ENCODE assay signal across 17 cellular contexts in the genomic region with DNA sequence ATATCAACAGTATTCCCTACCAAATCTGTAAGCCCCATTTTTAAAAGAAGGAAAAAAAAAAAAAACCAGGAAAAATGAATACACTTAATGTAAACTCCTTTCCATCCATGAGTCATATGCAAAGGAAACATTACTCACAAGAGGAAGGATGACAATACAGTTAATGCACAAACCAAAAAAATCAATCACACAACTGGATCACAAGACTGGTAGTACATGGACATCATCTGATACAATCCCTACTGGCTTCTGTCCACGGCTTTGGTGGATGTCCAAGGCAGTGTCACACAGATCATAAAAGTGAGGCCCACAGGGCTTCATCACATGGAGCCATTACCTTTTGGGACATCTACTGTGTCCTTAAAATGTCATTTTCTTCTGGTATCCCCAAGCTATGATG. TPM values are rescaled to one million over a fixed set of nuclear protein-coding genes. Genes with fewer than 3 reads are reported as not detected.
DNase-seq lines count a peak whose midpoint lies in the region; ATAC-seq, FAIRE-seq and TF ChIP-seq lines count a peak whose summit lies in the region.
"Had no signal": no experiment of that assay in that cellular context is flagged by ENCODE, and none has a peak within 500 bp of the region (broad histone marks: within the 10 kb centered on the region; RNA-seq: fewer than 3 reads in every experiment).

No MANE protein-coding gene starts in this region.

- peaks cover 0 to 6% (median 0%) of the 10 kb centered on the region in 8 donors for H3K9me3 Mint-ChIP-seq in CD4-positive, alpha-beta memory T cell
- H3K9me3 Mint-ChIP-seq: activated T-helper 2 cell treated with anti-CD3 and anti-CD28 coated beads, Interferon-gamma antibody, Interleukin-2, Interleukin-4, amounts not matched to agents 10 μg/mL and 5 μg/mL and 100 μg/mL, durations not matched to agents 14 hours and 24 hours and 36 hours had no signal

- H3K4me1 ChIP-seq in A549, result peaks cover 27% of the 10 kb centered on the region
- peaks cover 8% of the 10 kb centered on the region for H3K4me1 ChIP-seq in CD4-positive, alpha-beta memory T cell (ENCODE audit: insufficient read depth, low read length)
- H3K4me1 ChIP-seq: parathyroid adenoma had no signal

- H3K27ac Mint-ChIP-seq in CD4-positive, alpha-beta memory T cell, result no peak overlapping the region
- H3K27ac Mint-ChIP-seq: activated T-helper 2 cell treated with anti-CD3 and anti-CD28 coated beads, Interferon-gamma antibody, Interleukin-2, Interleukin-4, amounts not matched to agents 10 μg/mL and 5 μg/mL and 100 μg/mL, durations not matched to agents 14 hours and 24 hours and 36 hours had no signal

- no peaks in the 10 kb centered on the region for H3K27me3 Mint-ChIP-seq in CD4-positive, alpha-beta memory T cell

- peaks cover 66 to 79% of the 10 kb centered on the region in 2 donors for H3K36me3 Mint-ChIP-seq in CD4-positive, alpha-beta memory T cell

- TF ChIP-seq POLR2A in A549 (IDR thresholded peaks at IDR 0.05; ENCODE audit: low read length), result no peak
- no peak for TF ChIP-seq POLR2A in H54 (IDR thresholded peaks at IDR 0.05; ENCODE audit: low read depth, low read length)

- FAIRE-seq in A549 (lab: Jason Lieb, UNC), result no peak
- FAIRE-seq in H54 (lab: Jason Lieb, UNC), result peak; percentile 92

- no peaks in the 10 kb centered on the region for H3K27me3 ChIP-seq in CD4-positive, alpha-beta memory T cell (ENCODE audit: insufficient read depth, low read length)
- H3K27me3 ChIP-seq: cardiac muscle cell had no signal

- no peak for TF ChIP-seq EP300 in A549 (IDR thresholded peaks at IDR 0.05)

- H3K4me2 ChIP-seq in A549, result peak overlapping the region; percentile 60

- H3K4me3 ChIP-seq in A549, result no peak overlapping the region
- H3K4me3 ChIP-seq in CD4-positive, alpha-beta memory T cell (ENCODE audit: low read length in 2 of 2), result no peak overlapping the region
- H3K4me3 ChIP-seq: cardiac muscle cell had no signal

- peaks cover 16 to 32% (median 27%) of the 10 kb centered on the region in 4 donors for H3K4me1 Mint-ChIP-seq in CD4-positive, alpha-beta memory T cell

- H3K9me3 ChIP-seq in A549, result 0 out of 3 replicates have a peak, but pooled peaks cover 2% of the 10 kb centered on the region
- H3K9me3 ChIP-seq in CD4-positive, alpha-beta memory T cell (ENCODE audit: control insufficient read depth in 1 of 2, low read length in 2 of 2), result no peaks in the 10 kb centered on the region

- 17% methylated on average over 1 of the region's 1 CpG for WGBS in A549 (ENCODE audit: missing lambda C conversion rate)

- ATAC-seq in A549, result peak; percentile 60 to 64; a peak in 3 of 6 replicates
- ATAC-seq in GM18858 (IDR thresholded peaks at IDR 0.05; ENCODE audit: unreplicated experiment), result no peak
- no peak for ATAC-seq in GM19467 (IDR thresholded peaks at IDR 0.05; ENCODE audit: unreplicated experiment)

- no peak for TF ChIP-seq CTCF in A549 (IDR thresholded peaks at IDR 0.05)

- no peak overlapping the region for H3K4me3 Mint-ChIP-seq in CD4-positive, alpha-beta memory T cell

- DNase-seq in A549 (ENCODE audit: low read depth in 1 of 2, low spot score in 1 of 2) (peak; percentile 13 to 63), H54 (ENCODE audit: insufficient read length, low spot score) (peak; percentile 5), amniotic stem cell (lab: John Stamatoyannopoulos, UW) (peak; percentile 26), glomerular visceral epithelial cell (ENCODE audit: extremely low spot score) (peak; percentile 50), SW 1271 (lab: John Stamatoyannopoulos, UW) (no peak)
- DNase-seq in CD4-positive, alpha-beta memory T cell, result no peak
- DNase-seq: activated CD4-positive, alpha-beta T cell treated with anti-CD3 and anti-CD28 coated beads for 1 hour; DMS53; NCI-H345; T-helper 1 cell had no signal

- no peak for TF ChIP-seq RAD21 in A549 (conservative IDR thresholded peaks at IDR 0.05 in 1 of 2, IDR thresholded peaks at IDR 0.05 in 1 of 2)

- POLR2A ChIA-PET in A549 (lab: Yijun Ruan, JAX), result no interaction called here
- POLR2A ChIA-PET in CD4-positive, alpha-beta memory T cell (lab: Charles Lee; ENCODE audit: partially characterized antibody), result interaction anchor here (0.7 kb wide), 1 partner anchor 44 kb away, joined by 3 read pairs; no protein-coding TSS in a partner anchor

- CTCF ChIA-PET in A549 (lab: Yijun Ruan, JAX), result no interaction called here
- CTCF ChIA-PET in CD4-positive, alpha-beta memory T cell (lab: Charles Lee; ENCODE audit: partially characterized antibody), result interaction anchor here (0.6 kb wide), 1 partner anchor 182 kb away, joined by 3 read pairs; no protein-coding TSS in a partner anchor

- intact Hi-C loops in CD4-positive, alpha-beta memory T cell (cut with micrococcal nuclease), result no loop called here

- peak overlapping the region; percentile 58 to 80 for H3K27ac ChIP-seq in A549
- no peak overlapping the region for H3K27ac ChIP-seq in CD4-positive, alpha-beta memory T cell (ENCODE audit: low read depth, low read length)
- H3K27ac ChIP-seq: cardiac muscle cell, epithelial cell of prostate, HL-60, parathyroid adenoma had no signal

- peaks cover 28% of the 10 kb centered on the region for H3K36me3 ChIP-seq in CD4-positive, alpha-beta memory T cell (ENCODE audit: insufficient read depth, low read length)

TF ChIP-seq in A549, 52 proteins besides CTCF, POLR2A, EP300 and RAD21:
- no peak for TF ChIP-seq MAFK (IDR thresholded peaks at IDR 0.05; ENCODE audit: partially characterized antibody)
- TF ChIP-seq ZNF302 (CRISPR knock-in tag; IDR thresholded peaks at IDR 0.05), result no peak
- peak; percentile 52 for TF ChIP-seq JUNB (IDR thresholded peaks at IDR 0.05)
- peak; percentile 43; the same call in 1 of the 2 replicates for TF ChIP-seq FOSL2 (IDR thresholded peaks at IDR 0.05)
- TF ChIP-seq FOSL2 (CRISPR knock-in tag; IDR thresholded peaks at IDR 0.05), result peak; percentile 81
TF ChIP-seq in A549: peak in this region for 2.

RNA-seq across cellular contexts. Expression of a gene that starts 44.0 kb away (rescaled TPM):
- polyA plus RNA-seq in A549 (2011; rRNA removed), result 37.6 and 61.3 TPM in 2 replicates
- 13.2 and 14.7 TPM in 2 replicates for polyA plus RNA-seq in A549 (2012; cell fraction: cytosol; rRNA removed)
- polyA plus RNA-seq in A549 (2012; cell fraction: nucleus; rRNA removed), result 5.8 and 8.0 TPM in 2 replicates
- 39.8 to 42.4 TPM (median 42.2 TPM) in 3 replicates for polyA plus RNA-seq in A549 (2017; fragmentation: RNase III; extraction: RNeasy Plus Mini Kit Qiagen cat#74134 plus additional on column Dnase treatment)
- polyA minus RNA-seq in A549 (2011; rRNA and poly(A)+ RNA removed), result 15.1 and 15.2 TPM in 2 replicates
- 10 to 100 TPM; 46.1 to 48.0 TPM for total RNA-seq in CD4-positive, alpha-beta memory T cell
- 100 to 1,000 TPM in 1 of 2 donors, 10 to 100 TPM in 1; 65.5 to 114 TPM for polyA plus RNA-seq in CD4-positive, alpha-beta memory T cell

Comparison
In these comparisons a context has a peak if more than half of its experiments do, and no peak if none do; other contexts are left out.
1. ATAC-seq: peak in A549 (2 of 2); none in GM18858 (single experiment) and GM19467 (single experiment).
2. DNase-seq: peak in A549 (2 of 2), H54 (single experiment), amniotic stem cell (single experiment) and glomerular visceral epithelial cell (single experiment); none in SW 1271 (0 of 2) and CD4-positive, alpha-beta memory T cell (0 of 5).